8 cellular contexts compared by ENCODE assay signal in the genomic region with DNA sequence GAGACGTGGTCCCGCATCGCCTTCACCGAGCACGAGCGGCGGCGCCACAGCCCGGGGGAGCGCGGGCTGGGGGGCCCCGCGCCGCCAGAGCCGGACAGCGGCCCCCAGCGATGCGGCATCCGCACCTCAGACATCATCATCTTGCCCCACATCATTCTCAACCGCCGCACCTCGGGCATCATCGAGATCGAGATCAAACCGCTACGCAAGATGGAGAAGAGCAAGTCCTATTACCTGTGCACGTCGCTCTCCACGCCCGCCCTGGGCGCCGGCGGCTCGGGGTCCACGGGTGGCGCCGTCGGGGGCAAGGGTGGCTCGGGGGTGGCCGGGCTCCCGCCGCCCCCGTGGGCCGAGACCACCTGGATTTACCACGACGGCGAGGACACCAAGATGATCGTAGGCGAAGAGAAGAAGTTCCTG.
DNase-seq lines count a peak whose midpoint lies in the region; ATAC-seq lines count a peak whose summit lies in the region.

No MANE protein-coding gene starts in this region.

- H3K36me3 Mint-ChIP-seq in activated naive CD4-positive, alpha-beta T cell treated with anti-CD3 and anti-CD28 coated beads, Interleukin-2, amount 50 U/mL, for 24 hours: peaks cover 1% of the 10 kb centered on the region

- no peak for ATAC-seq in GM18873 (IDR thresholded peaks at IDR 0.05; ENCODE audit: low FRiP score, unreplicated experiment)

- H3K9me3 ChIP-seq in iPS-18c (ENCODE audit: control insufficient read depth, insufficient read depth, low read length): no peaks in the 10 kb centered on the region

- peak overlapping the region; percentile 95 for H3K4me3 Mint-ChIP-seq in activated naive CD4-positive, alpha-beta T cell treated with anti-CD3 and anti-CD28 coated beads, Interleukin-2, amount 50 U/mL, for 24 hours

- H3K27me3 Mint-ChIP-seq in activated naive CD4-positive, alpha-beta T cell treated with anti-CD3 and anti-CD28 coated beads, Interleukin-2, amount 50 U/mL, for 24 hours: peaks cover 3% of the 10 kb centered on the region

- H3K4me1 Mint-ChIP-seq in activated naive CD4-positive, alpha-beta T cell treated with anti-CD3 and anti-CD28 coated beads, Interleukin-2, amount 50 U/mL, for 24 hours: peaks cover 62% of the 10 kb centered on the region

- H3K9me3 Mint-ChIP-seq in activated naive CD4-positive, alpha-beta T cell treated with anti-CD3 and anti-CD28 coated beads, Interleukin-2, amount 50 U/mL, for 24 hours: no peaks in the 10 kb centered on the region

- H3K4me3 ChIP-seq in iPS-18c (ENCODE audit: insufficient read depth, low read depth, low read length): peak overlapping the region; percentile 99

- peak overlapping the region; percentile 53 for H3K27ac Mint-ChIP-seq in activated naive CD4-positive, alpha-beta T cell treated with anti-CD3 and anti-CD28 coated beads, Interleukin-2, amount 50 U/mL, for 24 hours

- DNase-seq in NCI-H82 (lab: John Stamatoyannopoulos, UW) (peak; percentile 43), NCI-H82 treated with DMSO at 0.1 percent for 48 hours (lab: John Stamatoyannopoulos, UW; ENCODE audit: unreplicated experiment) (no peak), NCI-H526 treated with DMSO at 0.1 percent for 48 hours (lab: John Stamatoyannopoulos, UW) (peak; percentile 44), cortex of kidney (lab: John Stamatoyannopoulos, UW) (no peak)
- DNase-seq in stimulated activated CD4-positive, alpha-beta T cell treated with anti-CD3 and anti-CD28 coated beads, Interleukin-2, amount 100 ng/mL, for 24 hours: peak; percentile 46 to 48

Comparison
In these comparisons a context has a peak if more than half of its experiments do, and no peak if none do; other contexts are left out.
1. DNase-seq: peak in NCI-H82 (single experiment), NCI-H526 treated with DMSO at 0.1 percent for 48 hours (single experiment) and stimulated activated CD4-positive, alpha-beta T cell treated with anti-CD3 and anti-CD28 coated beads, Interleukin-2, amount 100 ng/mL, for 24 hours (2 of 2); none in NCI-H82 treated with DMSO at 0.1 percent for 48 hours (single experiment) and cortex of kidney (single experiment).